Comparison of ENCODE assay signal across 1 cellular context in the genomic region with DNA sequence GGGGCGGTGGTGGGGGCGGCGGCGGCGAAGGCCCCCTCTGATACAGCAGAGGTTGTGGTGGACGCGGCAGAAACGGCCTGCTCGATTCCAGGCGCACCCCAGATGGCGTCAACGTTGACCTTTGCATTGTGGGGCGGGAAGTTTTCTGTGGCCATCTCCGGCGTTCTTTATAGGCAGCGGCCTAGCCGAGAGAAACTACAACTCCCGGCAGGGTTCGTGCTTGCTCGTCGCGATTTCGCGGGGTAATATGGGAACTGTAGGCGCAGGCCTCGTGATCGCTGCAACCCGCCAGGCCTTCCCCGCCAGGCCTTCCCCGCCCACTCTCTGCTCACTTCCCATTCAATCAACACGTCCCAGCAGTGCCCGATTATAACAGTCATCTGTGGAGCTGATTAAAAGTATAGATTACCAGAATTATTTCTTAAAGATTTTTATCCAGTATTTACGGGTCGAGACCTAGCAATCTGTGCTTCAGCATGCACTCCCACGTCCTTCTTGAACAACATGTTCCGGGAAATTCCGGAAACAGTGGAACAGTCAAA.
A peak's percentile ranks its signal among the peaks of the same experiment; 100 is the strongest.
TF ChIP-seq lines count a peak whose summit lies in the region.

Gene BOD1 (minus strand): TSS at position 74 of the 542 bp plus-strand sequence. CDS start 214 bp downstream, outside the sequence.

TF ChIP-seq in K562, 482 proteins besides CTCF, POLR2A, EP300 and RAD21 (continued from another document and continues in another):
- TF ChIP-seq, protein P1, sequence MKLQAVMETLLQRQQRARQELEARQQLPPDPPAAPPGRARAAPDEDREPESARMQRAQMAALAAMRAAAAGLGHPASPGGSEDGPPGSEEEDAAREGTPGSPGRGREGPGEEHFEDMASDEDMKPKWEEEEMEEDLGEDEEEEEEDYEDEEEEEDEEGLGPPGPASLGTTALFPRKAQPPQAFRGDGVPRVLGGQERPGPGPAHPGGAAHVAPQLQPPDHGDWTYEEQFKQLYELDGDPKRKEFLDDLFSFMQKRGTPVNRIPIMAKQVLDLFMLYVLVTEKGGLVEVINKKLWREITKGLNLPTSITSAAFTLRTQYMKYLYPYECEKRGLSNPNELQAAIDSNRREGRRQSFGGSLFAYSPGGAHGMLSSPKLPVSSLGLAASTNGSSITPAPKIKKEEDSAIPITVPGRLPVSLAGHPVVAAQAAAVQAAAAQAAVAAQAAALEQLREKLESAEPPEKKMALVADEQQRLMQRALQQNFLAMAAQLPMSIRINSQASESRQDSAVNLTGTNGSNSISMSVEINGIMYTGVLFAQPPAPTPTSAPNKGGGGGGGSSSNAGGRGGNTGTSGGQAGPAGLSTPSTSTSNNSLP (IDR thresholded peaks at IDR 0.05; ENCODE audit: borderline replicate concordance, low read depth, low read length), result no peak
- peak; percentile 88 for TF ChIP-seq SMAD4 (CRISPR knock-in tag; conservative IDR thresholded peaks at IDR 0.05)
- TF ChIP-seq TRIM28 (IDR thresholded peaks at IDR 0.05), result no peak
- TF ChIP-seq PYGO2 (tag; IDR thresholded peaks at IDR 0.05), result peak; percentile 53; the same call in 1 of the 2 replicates
- TF ChIP-seq MEF2D (tag; conservative IDR thresholded peaks at IDR 0.05; ENCODE audit: low read depth), result no peak; the same call in 1 of the 2 replicates
- TF ChIP-seq, protein P2, sequence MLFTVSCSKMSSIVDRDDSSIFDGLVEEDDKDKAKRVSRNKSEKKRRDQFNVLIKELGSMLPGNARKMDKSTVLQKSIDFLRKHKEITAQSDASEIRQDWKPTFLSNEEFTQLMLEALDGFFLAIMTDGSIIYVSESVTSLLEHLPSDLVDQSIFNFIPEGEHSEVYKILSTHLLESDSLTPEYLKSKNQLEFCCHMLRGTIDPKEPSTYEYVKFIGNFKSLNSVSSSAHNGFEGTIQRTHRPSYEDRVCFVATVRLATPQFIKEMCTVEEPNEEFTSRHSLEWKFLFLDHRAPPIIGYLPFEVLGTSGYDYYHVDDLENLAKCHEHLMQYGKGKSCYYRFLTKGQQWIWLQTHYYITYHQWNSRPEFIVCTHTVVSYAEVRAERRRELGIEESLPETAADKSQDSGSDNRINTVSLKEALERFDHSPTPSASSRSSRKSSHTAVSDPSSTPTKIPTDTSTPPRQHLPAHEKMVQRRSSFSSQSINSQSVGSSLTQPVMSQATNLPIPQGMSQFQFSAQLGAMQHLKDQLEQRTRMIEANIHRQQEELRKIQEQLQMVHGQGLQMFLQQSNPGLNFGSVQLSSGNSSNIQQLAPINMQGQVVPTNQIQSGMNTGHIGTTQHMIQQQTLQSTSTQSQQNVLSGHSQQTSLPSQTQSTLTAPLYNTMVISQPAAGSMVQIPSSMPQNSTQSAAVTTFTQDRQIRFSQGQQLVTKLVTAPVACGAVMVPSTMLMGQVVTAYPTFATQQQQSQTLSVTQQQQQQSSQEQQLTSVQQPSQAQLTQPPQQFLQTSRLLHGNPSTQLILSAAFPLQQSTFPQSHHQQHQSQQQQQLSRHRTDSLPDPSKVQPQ (CRISPR knock-in tag; IDR thresholded peaks at IDR 0.05; ENCODE audit: borderline replicate concordance), result no peak
- no peak for TF ChIP-seq BRD4 (IDR thresholded peaks at IDR 0.05)
- TF ChIP-seq, protein P3, sequence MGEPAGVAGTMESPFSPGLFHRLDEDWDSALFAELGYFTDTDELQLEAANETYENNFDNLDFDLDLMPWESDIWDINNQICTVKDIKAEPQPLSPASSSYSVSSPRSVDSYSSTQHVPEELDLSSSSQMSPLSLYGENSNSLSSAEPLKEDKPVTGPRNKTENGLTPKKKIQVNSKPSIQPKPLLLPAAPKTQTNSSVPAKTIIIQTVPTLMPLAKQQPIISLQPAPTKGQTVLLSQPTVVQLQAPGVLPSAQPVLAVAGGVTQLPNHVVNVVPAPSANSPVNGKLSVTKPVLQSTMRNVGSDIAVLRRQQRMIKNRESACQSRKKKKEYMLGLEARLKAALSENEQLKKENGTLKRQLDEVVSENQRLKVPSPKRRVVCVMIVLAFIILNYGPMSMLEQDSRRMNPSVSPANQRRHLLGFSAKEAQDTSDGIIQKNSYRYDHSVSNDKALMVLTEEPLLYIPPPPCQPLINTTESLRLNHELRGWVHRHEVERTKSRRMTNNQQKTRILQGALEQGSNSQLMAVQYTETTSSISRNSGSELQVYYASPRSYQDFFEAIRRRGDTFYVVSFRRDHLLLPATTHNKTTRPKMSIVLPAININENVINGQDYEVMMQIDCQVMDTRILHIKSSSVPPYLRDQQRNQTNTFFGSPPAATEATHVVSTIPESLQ (CRISPR knock-in tag; IDR thresholded peaks at IDR 0.05), result no peak
- TF ChIP-seq CBFB (CRISPR knock-in tag; IDR thresholded peaks at IDR 0.05), result no peak
- no peak for TF ChIP-seq ZBTB34 (CRISPR knock-in tag; IDR thresholded peaks at IDR 0.05)
- TF ChIP-seq ZNF584 (CRISPR knock-in tag; IDR thresholded peaks at IDR 0.05; ENCODE audit: low read depth), result peak; percentile 95
- no peak for TF ChIP-seq ZNF124 (CRISPR knock-in tag; IDR thresholded peaks at IDR 0.05)
- no peak for TF ChIP-seq XRCC4 (IDR thresholded peaks at IDR 0.05; ENCODE audit: extremely low read depth, insufficient read depth, insufficient read length)
- TF ChIP-seq PCBP2 (IDR thresholded peaks at IDR 0.05; ENCODE audit: low read depth, low read length, poor library complexity, severe bottlenecking), result no peak
- TF ChIP-seq KDM2B (CRISPR knock-in tag; IDR thresholded peaks at IDR 0.05), result no peak
- TF ChIP-seq ZNF134 (CRISPR knock-in tag; conservative IDR thresholded peaks at IDR 0.05), result peak; percentile 77
- peak; percentile 18; the same call in 1 of the 2 replicates for TF ChIP-seq LEF1 (IDR thresholded peaks at IDR 0.05)
- no peak for TF ChIP-seq CEBPG (CRISPR knock-in tag; IDR thresholded peaks at IDR 0.05)
- TF ChIP-seq CEBPG (tag; conservative IDR thresholded peaks at IDR 0.05 in 1 of 2, IDR thresholded peaks at IDR 0.05 in 1 of 2), result no peak
- TF ChIP-seq KAT8 (IDR thresholded peaks at IDR 0.05; ENCODE audit: low read depth), result no peak
- no peak for TF ChIP-seq EZH2 (IDR thresholded peaks at IDR 0.05; ENCODE audit: borderline replicate concordance, low read depth, low read length)
- TF ChIP-seq CBX8 (IDR thresholded peaks at IDR 0.05; ENCODE audit: borderline replicate concordance, extremely low read depth, low read depth, low read length, poor library complexity, severe bottlenecking), result no peak
- TF ChIP-seq MCM2 (IDR thresholded peaks at IDR 0.05; ENCODE audit: low read depth), result no peak
- TF ChIP-seq CTBP1 (IDR thresholded peaks at IDR 0.05; ENCODE audit: borderline replicate concordance), result no peak
- TF ChIP-seq, protein P4, sequence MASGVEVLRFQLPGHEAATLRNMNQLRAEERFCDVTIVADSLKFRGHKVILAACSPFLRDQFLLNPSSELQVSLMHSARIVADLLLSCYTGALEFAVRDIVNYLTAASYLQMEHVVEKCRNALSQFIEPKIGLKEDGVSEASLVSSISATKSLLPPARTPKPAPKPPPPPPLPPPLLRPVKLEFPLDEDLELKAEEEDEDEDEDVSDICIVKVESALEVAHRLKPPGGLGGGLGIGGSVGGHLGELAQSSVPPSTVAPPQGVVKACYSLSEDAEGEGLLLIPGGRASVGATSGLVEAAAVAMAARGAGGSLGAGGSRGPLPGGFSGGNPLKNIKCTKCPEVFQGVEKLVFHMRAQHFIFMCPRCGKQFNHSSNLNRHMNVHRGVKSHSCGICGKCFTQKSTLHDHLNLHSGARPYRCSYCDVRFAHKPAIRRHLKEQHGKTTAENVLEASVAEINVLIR (CRISPR knock-in tag; IDR thresholded peaks at IDR 0.05), result peak; percentile 99
- TF ChIP-seq SMARCC2 (IDR thresholded peaks at IDR 0.05; ENCODE audit: low read depth), result 0 out of 2 replicates have a peak, but pooled peaks have one; percentile 31
- TF ChIP-seq TRIM24 (IDR thresholded peaks at IDR 0.05), result no peak
- peak; percentile 92 for TF ChIP-seq EGR1 (conservative IDR thresholded peaks at IDR 0.05)
- no peak for TF ChIP-seq ZNF408 (CRISPR knock-in tag; IDR thresholded peaks at IDR 0.05; ENCODE audit: low read depth)
- no peak for TF ChIP-seq MTA3 (IDR thresholded peaks at IDR 0.05; ENCODE audit: borderline replicate concordance)
- TF ChIP-seq, protein P5, sequence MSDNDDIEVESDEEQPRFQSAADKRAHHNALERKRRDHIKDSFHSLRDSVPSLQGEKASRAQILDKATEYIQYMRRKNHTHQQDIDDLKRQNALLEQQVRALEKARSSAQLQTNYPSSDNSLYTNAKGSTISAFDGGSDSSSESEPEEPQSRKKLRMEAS (CRISPR knock-in tag; IDR thresholded peaks at IDR 0.05), result peak; percentile 57; the same call in 1 of the 2 replicates
- TF ChIP-seq MAFF (IDR thresholded peaks at IDR 0.05; ENCODE audit: low read length), result no peak
- TF ChIP-seq HSF4 (CRISPR knock-in tag; IDR thresholded peaks at IDR 0.05; ENCODE audit: borderline replicate concordance), result no peak
- TF ChIP-seq ZNF764 (CRISPR knock-in tag; IDR thresholded peaks at IDR 0.05; ENCODE audit: low read depth), result no peak
- TF ChIP-seq ETV6 (IDR thresholded peaks at IDR 0.05; ENCODE audit: borderline replicate concordance in 1 of 2, low read depth in 2 of 2, low read length in 1 of 2), result no peak
- TF ChIP-seq ETV6 (CRISPR knock-in tag; IDR thresholded peaks at IDR 0.05; ENCODE audit: borderline replicate concordance), result no peak
- TF ChIP-seq, protein P6, sequence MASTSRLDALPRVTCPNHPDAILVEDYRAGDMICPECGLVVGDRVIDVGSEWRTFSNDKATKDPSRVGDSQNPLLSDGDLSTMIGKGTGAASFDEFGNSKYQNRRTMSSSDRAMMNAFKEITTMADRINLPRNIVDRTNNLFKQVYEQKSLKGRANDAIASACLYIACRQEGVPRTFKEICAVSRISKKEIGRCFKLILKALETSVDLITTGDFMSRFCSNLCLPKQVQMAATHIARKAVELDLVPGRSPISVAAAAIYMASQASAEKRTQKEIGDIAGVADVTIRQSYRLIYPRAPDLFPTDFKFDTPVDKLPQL (IDR thresholded peaks at IDR 0.05; ENCODE audit: extremely low read depth, insufficient read length), result no peak
- no peak for TF ChIP-seq UBTF (IDR thresholded peaks at IDR 0.05; ENCODE audit: borderline replicate concordance in 1 of 2, low read depth in 2 of 2, low read length in 2 of 2)
- no peak for TF ChIP-seq U2AF2 (optimal IDR thresholded peaks at IDR 0.05; ENCODE audit: low read depth, low read length)
- TF ChIP-seq PHB (CRISPR knock-in tag; IDR thresholded peaks at IDR 0.05), result no peak
- TF ChIP-seq ZNF311 (CRISPR knock-in tag; IDR thresholded peaks at IDR 0.05), result peak; percentile 89; the same call in 1 of the 2 replicates
- TF ChIP-seq ETV1 (tag; conservative IDR thresholded peaks at IDR 0.05; ENCODE audit: low read depth), result peak; percentile 42
- peak; percentile 50; the same call in 1 of the 2 replicates for TF ChIP-seq ERF (CRISPR knock-in tag; IDR thresholded peaks at IDR 0.05)
- TF ChIP-seq, protein P7, sequence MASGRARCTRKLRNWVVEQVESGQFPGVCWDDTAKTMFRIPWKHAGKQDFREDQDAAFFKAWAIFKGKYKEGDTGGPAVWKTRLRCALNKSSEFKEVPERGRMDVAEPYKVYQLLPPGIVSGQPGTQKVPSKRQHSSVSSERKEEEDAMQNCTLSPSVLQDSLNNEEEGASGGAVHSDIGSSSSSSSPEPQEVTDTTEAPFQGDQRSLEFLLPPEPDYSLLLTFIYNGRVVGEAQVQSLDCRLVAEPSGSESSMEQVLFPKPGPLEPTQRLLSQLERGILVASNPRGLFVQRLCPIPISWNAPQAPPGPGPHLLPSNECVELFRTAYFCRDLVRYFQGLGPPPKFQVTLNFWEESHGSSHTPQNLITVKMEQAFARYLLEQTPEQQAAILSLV (tag; IDR thresholded peaks at IDR 0.05), result no peak
- TF ChIP-seq, protein P8, sequence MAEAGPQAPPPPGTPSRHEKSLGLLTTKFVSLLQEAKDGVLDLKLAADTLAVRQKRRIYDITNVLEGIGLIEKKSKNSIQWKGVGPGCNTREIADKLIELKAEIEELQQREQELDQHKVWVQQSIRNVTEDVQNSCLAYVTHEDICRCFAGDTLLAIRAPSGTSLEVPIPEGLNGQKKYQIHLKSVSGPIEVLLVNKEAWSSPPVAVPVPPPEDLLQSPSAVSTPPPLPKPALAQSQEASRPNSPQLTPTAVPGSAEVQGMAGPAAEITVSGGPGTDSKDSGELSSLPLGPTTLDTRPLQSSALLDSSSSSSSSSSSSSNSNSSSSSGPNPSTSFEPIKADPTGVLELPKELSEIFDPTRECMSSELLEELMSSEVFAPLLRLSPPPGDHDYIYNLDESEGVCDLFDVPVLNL (CRISPR knock-in tag; IDR thresholded peaks at IDR 0.05; ENCODE audit: low read depth), result no peak
- TF ChIP-seq, protein P9, sequence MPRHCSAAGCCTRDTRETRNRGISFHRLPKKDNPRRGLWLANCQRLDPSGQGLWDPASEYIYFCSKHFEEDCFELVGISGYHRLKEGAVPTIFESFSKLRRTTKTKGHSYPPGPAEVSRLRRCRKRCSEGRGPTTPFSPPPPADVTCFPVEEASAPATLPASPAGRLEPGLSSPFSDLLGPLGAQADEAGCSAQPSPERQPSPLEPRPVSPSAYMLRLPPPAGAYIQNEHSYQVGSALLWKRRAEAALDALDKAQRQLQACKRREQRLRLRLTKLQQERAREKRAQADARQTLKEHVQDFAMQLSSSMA (CRISPR knock-in tag; IDR thresholded peaks at IDR 0.05), result no peak
- TF ChIP-seq ZNF785 (CRISPR knock-in tag; IDR thresholded peaks at IDR 0.05), result no peak
- TF ChIP-seq RBM22 (IDR thresholded peaks at IDR 0.05; ENCODE audit: low read depth, low read length, poor library complexity, severe bottlenecking), result no peak
- TF ChIP-seq TAF7 (tag; IDR thresholded peaks at IDR 0.05), result no peak
